ENCODE assay signal across 21 cellular contexts in the genomic region with DNA sequence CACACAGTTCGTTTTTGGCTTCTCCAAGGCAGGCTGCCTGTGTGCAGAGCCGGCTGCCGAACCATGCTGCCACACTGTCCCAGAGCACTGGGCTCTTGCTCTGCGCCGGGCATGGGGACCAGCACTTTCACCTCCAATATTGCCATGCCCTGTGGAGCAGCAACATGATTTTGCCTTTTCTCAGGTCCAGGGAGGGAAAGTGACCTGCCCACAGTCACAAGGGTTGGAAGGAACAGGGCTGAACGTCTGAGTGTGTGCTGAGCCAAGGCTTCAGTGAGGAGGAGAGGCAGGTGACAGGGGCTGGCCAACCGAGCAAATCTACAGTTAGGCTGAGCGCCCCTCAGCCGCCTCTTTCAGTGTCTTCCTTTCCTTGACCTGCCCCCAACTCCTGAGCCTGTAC. TPM values are rescaled to one million over a fixed set of nuclear protein-coding genes. Genes with fewer than 3 reads are reported as not detected.
DNase-seq lines count a peak whose midpoint lies in the region; ATAC-seq, FAIRE-seq and TF ChIP-seq lines count a peak whose summit lies in the region.
"Had no signal": no experiment of that assay in that cellular context is flagged by ENCODE, and none has a peak within 500 bp of the region (broad histone marks: within the 10 kb centered on the region; RNA-seq: fewer than 3 reads in every experiment).

No MANE protein-coding gene starts in this region.

- H3K9ac ChIP-seq in BLaER1: peak overlapping the region; percentile 51; the same call in 1 of the 2 replicates
- no peak overlapping the region for H3K9ac ChIP-seq in K562 (ENCODE audit: insufficient read depth in 1 of 2, low read depth in 2 of 2, low read length in 2 of 2)
- H3K9ac ChIP-seq: GM23248, KMS-11 had no signal

- no peak for TF ChIP-seq CTCF in K562 (IDR thresholded peaks at IDR 0.05 in 2 of 3, conservative IDR thresholded peaks at IDR 0.05 in 1 of 3; ENCODE audit: insufficient read depth in 2 of 3, low read depth in 1 of 3, low read length in 3 of 3)
- TF ChIP-seq CTCF in lower lobe of right lung (IDR thresholded peaks at IDR 0.05): no peak
- no peak for TF ChIP-seq CTCF in gastrocnemius medialis (IDR thresholded peaks at IDR 0.05 in 4 of 5, conservative IDR thresholded peaks at IDR 0.05 in 1 of 5)

- TF ChIP-seq POLR2A in K562 (conservative IDR thresholded peaks at IDR 0.05): no peak
- no peak for TF ChIP-seq POLR2A in gastrocnemius medialis (IDR thresholded peaks at IDR 0.05)

- 7% methylated on average over 9 of the region's 9 CpGs for WGBS in K562 (ENCODE audit: insufficient coverage, low coverage, missing lambda C conversion rate)

- ATAC-seq in K562 (peak; percentile 19; the same call in 1 of the 3 replicates), lower lobe of right lung (no peak), gastrocnemius medialis (no peak)

- CTCF ChIA-PET in K562 (lab: Yijun Ruan, JAX; ENCODE audit: low intra/inter-chr PET ratio): no interaction called here

- H3K27me3 ChIP-seq in BLaER1 (no peaks in the 10 kb centered on the region), K562 (ENCODE audit: control insufficient read depth in 2 of 2, insufficient read depth in 2 of 2, low read length in 2 of 2) (peaks cover 28 to 68% of the 10 kb centered on the region in 2 experiments), lower lobe of right lung (ENCODE audit: low read depth) (no peaks in the 10 kb centered on the region), gastrocnemius medialis (no peaks in the 10 kb centered on the region)

- no peak overlapping the region for H2AFZ ChIP-seq in K562 (ENCODE audit: low read depth, low read length)
- H2AFZ ChIP-seq: GM23248 had no signal

- no peaks in the 10 kb centered on the region for H3K36me3 ChIP-seq in BLaER1
- no peaks in the 10 kb centered on the region for H3K36me3 ChIP-seq in K562 (ENCODE audit: control insufficient read depth, insufficient read depth, low read length)
- H3K36me3 ChIP-seq in lower lobe of right lung: no peaks in the 10 kb centered on the region
- H3K36me3 ChIP-seq in gastrocnemius medialis: no peaks in the 10 kb centered on the region

- peak overlapping the region; percentile 52 for H3K27ac ChIP-seq in BLaER1
- no peak overlapping the region for H3K27ac ChIP-seq in K562 (ENCODE audit: extremely low read depth, low read depth, low read length)
- H3K27ac ChIP-seq in lower lobe of right lung: no peak overlapping the region
- peak overlapping the region; percentile 94 to 98 (median 97) for H3K27ac ChIP-seq in gastrocnemius medialis
- H3K27ac ChIP-seq: GM23248, KMS-11, RWPE1 had no signal

- FAIRE-seq in K562 (lab: Jason Lieb, UNC): no peak
- FAIRE-seq: A204.1 had no signal

- no peak for DNase-seq in K562 (ENCODE audit: extremely low read depth in 1 of 4, low spot score in 3 of 4)
- peak; percentile 30 for DNase-seq in lower lobe of right lung
- no peak for DNase-seq in gastrocnemius medialis
- no peak for DNase-seq in activated CD4-positive, alpha-beta T cell treated with anti-CD3 and anti-CD28 coated beads, Interleukin-2, amount 50 U/mL, for 4 hours
- DNase-seq in OCI-M2 (lab: John Stamatoyannopoulos, UW; ENCODE audit: unreplicated experiment): no peak
- DNase-seq in medulla oblongata (ENCODE audit: extremely low spot score): no peak
- DNase-seq: C1 segment of cervical spinal cord; DMS79 treated with DMSO at 0.1 percent for 48 hours; GM23248; NCI-H1436; NCI-H2029; NCI-H2171; NCI-H446; NCI-H69; NK-92 treated with Interleukin-12 subunit alpha and Interleukin-12 subunit beta, amount 100 ng/mL, for 24 hours; OCI-M1 had no signal

- H3K4me3 ChIP-seq in BLaER1 (no peak overlapping the region), K562 (no peak overlapping the region), lower lobe of right lung (no peak overlapping the region), gastrocnemius medialis (no peak overlapping the region)
- H3K4me3 ChIP-seq: GM23248 had no signal

- H3K4me1 ChIP-seq in BLaER1: peaks cover 94% of the 10 kb centered on the region
- no peaks in the 10 kb centered on the region for H3K4me1 ChIP-seq in K562 (replicated peaks in 1 of 2; ENCODE audit: control insufficient read depth in 2 of 2, insufficient read depth in 2 of 2, low read length in 2 of 2)
- H3K4me1 ChIP-seq in lower lobe of right lung: peaks cover 12% of the 10 kb centered on the region
- peaks cover 54 to 67% of the 10 kb centered on the region in 2 donors for H3K4me1 ChIP-seq in gastrocnemius medialis

- TF ChIP-seq EP300 in K562 (IDR thresholded peaks at IDR 0.05; ENCODE audit: low read length): no peak

- in situ Hi-C loops in K562 (cut with MboI): no loop called here
- in situ Hi-C loops in gastrocnemius medialis (cut with MboI; ENCODE audit: low sequenced_read_pairs in 4 of 4): no loop called here

- POLR2A ChIA-PET in K562 (lab: Yijun Ruan, JAX): no interaction called here

- intact Hi-C loops in K562 (cut with micrococcal nuclease): no loop called here
- intact Hi-C loops in lower lobe of right lung (cut with DNase I): no loop called here
- intact Hi-C loops in gastrocnemius medialis (cut with DNase I; ENCODE audit: low total_unique reads): loop anchor here (5.0 kb wide), 1 partner anchor 41 kb away; no protein-coding TSS in a partner anchor

- H4K20me1 ChIP-seq in BLaER1 (no peaks in the 10 kb centered on the region), K562 (replicated peaks; ENCODE audit: control insufficient read depth, insufficient read depth, low read length) (peaks cover 5% of the 10 kb centered on the region; the same call in 1 of the 2 replicates)

- TF ChIP-seq RAD21 in K562 (CRISPR knock-in tag; conservative IDR thresholded peaks at IDR 0.05 in 1 of 2, IDR thresholded peaks at IDR 0.05 in 1 of 2): no peak

- no peaks in the 10 kb centered on the region for H3K9me3 ChIP-seq in BLaER1
- no peaks in the 10 kb centered on the region for H3K9me3 ChIP-seq in K562 (replicated peaks; ENCODE audit: control insufficient read depth, insufficient read depth, low read depth, low read length)
- no peaks in the 10 kb centered on the region for H3K9me3 ChIP-seq in lower lobe of right lung
- H3K9me3 ChIP-seq in gastrocnemius medialis: no peaks in the 10 kb centered on the region

- no peaks in the 10 kb centered on the region for H3K79me2 ChIP-seq in K562 (ENCODE audit: control insufficient read depth, insufficient read depth, low read length)

- no TSS peak for BruUV-seq in K562 (replicated peaks; lab: Mats Ljungman, UMichigan)

- H3K4me2 ChIP-seq in BLaER1 (peak overlapping the region; percentile 57), K562 (ENCODE audit: insufficient read depth, low read length) (no peak overlapping the region)
- H3K4me2 ChIP-seq: KMS-11 had no signal

- H3K9me1 ChIP-seq in K562 (ENCODE audit: control insufficient read depth, insufficient read depth, low read length): no peaks in the 10 kb centered on the region

TF ChIP-seq in K562, 482 proteins besides CTCF, POLR2A, EP300 and RAD21 (continues in another document):
- TF ChIP-seq L3MBTL2 (IDR thresholded peaks at IDR 0.05) (no peak), RUNX1 (IDR thresholded peaks at IDR 0.05; ENCODE audit: low read depth) (no peak), KLF16 (IDR thresholded peaks at IDR 0.05) (no peak)

RNA-seq across cellular contexts. Expression of a gene that starts 34.0 kb away (rescaled TPM):
- total RNA-seq in K562 (2011; cell fraction: chromatin; rRNA removed; ENCODE audit: low replicate concordance): 0.09 and 0.19 TPM in 2 replicates
- total RNA-seq in K562 (2011; cell fraction: nucleolus; rRNA removed): 0.13 and 0.17 TPM in 2 replicates
- total RNA-seq in K562 (2011; cell fraction: nucleoplasm; rRNA removed): 0.23 and 0.29 TPM in 2 replicates
- total RNA-seq in K562 (2014; rRNA removed): 0.04 TPM in 1 of 2 replicates, not detected in the other
- total RNA-seq in K562 (2014; rRNA removed; fragmentation: Illumina TruSeq; extraction: Trizol): not detected in 2 replicates
- total RNA-seq in K562 (2015; rRNA removed; fragmentation: Illumina TruSeq; extraction: Trizol): not detected in 2 replicates
- total RNA-seq in K562 (2021): 0.31 and 0.36 TPM in 2 replicates
- polyA plus RNA-seq in K562 (2011; rRNA removed): 0.03 and 0.05 TPM in 2 replicates
- 0.31 and 0.44 TPM in 2 replicates for polyA plus RNA-seq in K562 (2011; cell fraction: cytosol; rRNA removed)
- polyA plus RNA-seq in K562 (2011; cell fraction: nucleus; rRNA removed): 0.04 and 0.09 TPM in 2 replicates
- 0.12 and 0.17 TPM in 2 replicates for polyA plus RNA-seq in K562 (2012)
- 0.03 and 0.10 TPM in 2 replicates for polyA plus RNA-seq in K562 (2014; fragmentation: Illumina TruSeq; extraction: Trizol)
- polyA plus RNA-seq in K562 (2014; fragmentation: Nextera tagmentation; extraction: Ambion mirVana): under 1 TPM in 1 of 2 experiments, not detected in 1; 0.03 TPM
- 0.01 TPM in 1 of 2 replicates, not detected in the other for polyA plus RNA-seq in K562 (2014; rRNA removed)
- polyA minus RNA-seq in K562 (2011; rRNA and poly(A)+ RNA removed): 0.03 and 0.07 TPM in 2 replicates
- not detected in 2 replicates for polyA minus RNA-seq in K562 (2011; cell fraction: cytosol; rRNA and poly(A)+ RNA removed)
- polyA minus RNA-seq in K562 (2011; cell fraction: nucleus; rRNA and poly(A)+ RNA removed): 0.11 and 0.13 TPM in 2 replicates
- total RNA-seq in lower lobe of right lung: 90.6 TPM
- total RNA-seq in gastrocnemius medialis: 100 to 1,000 TPM; 419 to 569 (median 539) TPM

RNA-seq across cellular contexts. Expression of a gene that starts 54.6 kb away (rescaled TPM):
- total RNA-seq in K562 (2011; cell fraction: chromatin; rRNA removed; ENCODE audit: low replicate concordance): not detected in 2 replicates
- not detected in 2 replicates for total RNA-seq in K562 (2011; cell fraction: nucleolus; rRNA removed)
- total RNA-seq in K562 (2011; cell fraction: nucleoplasm; rRNA removed): not detected in 2 replicates
- total RNA-seq in K562 (2014; rRNA removed) (not detected in 2 replicates), K562 (2014; rRNA removed; fragmentation: Illumina TruSeq; extraction: Trizol) (not detected in 2 replicates), K562 (2015; rRNA removed; fragmentation: Illumina TruSeq; extraction: Trizol) (not detected in 2 replicates), K562 (2021) (not detected in 2 replicates), lower lobe of right lung (0.92 TPM), gastrocnemius medialis (10 to 100 TPM in 3 of 4 donors, 1 to 10 TPM in 1; 4.8 to 12.6 (median 11.3) TPM)
- polyA plus RNA-seq in K562 (2011; rRNA removed) (not detected in 2 replicates), K562 (2014; fragmentation: Illumina TruSeq; extraction: Trizol) (not detected in 2 replicates), K562 (2014; fragmentation: Nextera tagmentation; extraction: Ambion mirVana) (not detected), K562 (2014; rRNA removed) (not detected in 2 replicates)
- polyA plus RNA-seq in K562 (2011; cell fraction: cytosol; rRNA removed): 0.01 TPM in 1 of 2 replicates, not detected in the other
- not detected in 2 replicates for polyA plus RNA-seq in K562 (2011; cell fraction: nucleus; rRNA removed)
- polyA plus RNA-seq in K562 (2012): not detected in 2 replicates
- not detected in 2 replicates for polyA minus RNA-seq in K562 (2011; rRNA and poly(A)+ RNA removed)
- polyA minus RNA-seq in K562 (2011; cell fraction: cytosol; rRNA and poly(A)+ RNA removed): not detected in 2 replicates
- polyA minus RNA-seq in K562 (2011; cell fraction: nucleus; rRNA and poly(A)+ RNA removed): not detected in 2 replicates
- total RNA-seq: G401 had no signal

Comparison
In these comparisons a context has a peak if more than half of its experiments do, and no peak if none do; other contexts are left out.
1. H3K27ac ChIP-seq: peak in BLaER1 (single experiment) and gastrocnemius medialis (4 of 4); none in K562 (single experiment) and lower lobe of right lung (single experiment).
2. RNA of a gene that starts 34.0 kb away (total RNA-seq): 419 to 569 TPM in gastrocnemius medialis and 90.6 TPM in lower lobe of right lung (single experiment); 0.04 to 0.36 TPM in K562; every median in the first group is over 10 times any median in the second.